ENCODE assay signal across 14 cellular contexts in the genomic region with DNA sequence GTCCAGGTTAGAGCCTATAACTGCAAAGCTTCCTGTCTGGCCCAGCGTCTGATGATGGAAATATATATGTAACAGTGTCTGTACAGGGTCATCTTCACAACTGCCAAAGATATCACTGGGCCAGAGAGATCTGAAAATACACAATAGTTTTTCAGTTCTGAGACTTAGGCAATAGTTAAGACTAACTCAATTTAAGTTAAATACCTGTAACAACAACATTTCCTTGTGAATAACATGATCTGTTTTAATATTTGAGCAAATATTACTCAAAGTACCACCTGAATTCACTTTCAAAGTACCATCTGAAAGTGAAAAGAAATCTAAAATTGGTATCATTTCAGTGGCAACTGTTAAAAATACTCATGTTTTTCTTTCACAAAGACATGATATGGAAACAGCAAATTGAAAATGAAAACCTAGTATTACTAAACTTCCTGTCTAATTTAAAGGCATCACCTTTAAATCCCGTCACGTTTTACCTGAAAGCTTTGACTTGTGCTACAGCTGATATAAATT. TPM values are rescaled to one million over a fixed set of nuclear protein-coding genes. Genes with fewer than 3 reads are reported as not detected.
DNase-seq lines count a peak whose midpoint lies in the region; ATAC-seq and TF ChIP-seq lines count a peak whose summit lies in the region.
"Had no signal": no experiment of that assay in that cellular context is flagged by ENCODE, and none has a peak within 500 bp of the region (broad histone marks: within the 10 kb centered on the region; RNA-seq: fewer than 3 reads in every experiment).

No MANE protein-coding gene starts in this region.

- no peaks in the 10 kb centered on the region for H3K4me1 ChIP-seq in left lung

- H3K36me3 ChIP-seq in left lung, result peaks cover 0 to 49% of the 10 kb centered on the region in 2 donors

- H3K27ac Mint-ChIP-seq in activated naive CD8-positive, alpha-beta T cell, result peak overlapping the region; percentile 73

- peaks cover 7% of the 10 kb centered on the region for H3K36me3 Mint-ChIP-seq in activated naive CD8-positive, alpha-beta T cell

- ATAC-seq in activated CD4-positive, CD25-positive, alpha-beta regulatory T cell treated with anti-CD3 and anti-CD28 coated beads, Interleukin-2, amount 50 U/mL, for 24 hours, result peak; percentile 70 to 77
- peak; percentile 83 for ATAC-seq in GM21528 (IDR thresholded peaks at IDR 0.05; ENCODE audit: low FRiP score, unreplicated experiment)
- peak; percentile 75 for ATAC-seq in HG03066 (IDR thresholded peaks at IDR 0.05; ENCODE audit: low read depth, unreplicated experiment)
- ATAC-seq in left lung, result no peak

- TF ChIP-seq CTCF in left lung (IDR thresholded peaks at IDR 0.05), result no peak

- H3K4me1 Mint-ChIP-seq in activated naive CD8-positive, alpha-beta T cell (ENCODE audit: low read depth), result peaks cover 13% of the 10 kb centered on the region

- no peak overlapping the region for H3K27ac ChIP-seq in left lung
- H3K27ac ChIP-seq: 22Rv1 had no signal

- H3K4me3 ChIP-seq in left lung, result no peak overlapping the region

- no peaks in the 10 kb centered on the region for H3K27me3 Mint-ChIP-seq in activated naive CD8-positive, alpha-beta T cell

- no peaks in the 10 kb centered on the region for H3K27me3 ChIP-seq in left lung

- no peak overlapping the region for H3K4me3 Mint-ChIP-seq in activated naive CD8-positive, alpha-beta T cell

- no peaks in the 10 kb centered on the region for H3K9me3 Mint-ChIP-seq in activated naive CD8-positive, alpha-beta T cell (ENCODE audit: low read depth)

- no peak for DNase-seq in activated CD4-positive, CD25-positive, alpha-beta regulatory T cell (lab: John Stamatoyannopoulos, UW)
- DNase-seq in left lung (no peak), amniotic stem cell (lab: John Stamatoyannopoulos, UW) (no peak), NCI-H1105 (lab: John Stamatoyannopoulos, UW) (no peak)
- DNase-seq: DMS 273 treated with DMSO at 0.1 percent for 48 hours; NCI-H524; stimulated activated CD8-positive, alpha-beta memory T cell treated with anti-CD3 and anti-CD28 coated beads, Interleukin-4, amount 100 ng/mL, for 48 hours had no signal

- no peaks in the 10 kb centered on the region for H3K9me3 ChIP-seq in left lung

- intact Hi-C loops in left lung (cut with DNase I), result no loop called here

RNA-seq across cellular contexts. Expression of a gene that starts 9.6 kb away (rescaled TPM):
- total RNA-seq in left lung, result under 1 TPM; 0.18 to 0.23 TPM
- total RNA-seq: activated CD8-positive, alpha-beta memory T cell treated with anti-CD3 and anti-CD28 coated beads for 36 hours; skeletal muscle tissue had no signal

RNA-seq across cellular contexts. Expression of a gene that starts 16.5 kb away (rescaled TPM):
- under 1 TPM; 0.73 to 0.84 TPM for total RNA-seq in left lung
